In genomic region chr17:75810216-75810615, GRCh38 we compare ENCODE assay signal across 20 cellular contexts. TPM values are rescaled to one million over a fixed set of nuclear protein-coding genes. Genes with fewer than 3 reads are reported as not detected.
DNase-seq lines count a peak whose midpoint lies in the region; ATAC-seq, FAIRE-seq and TF ChIP-seq lines count a peak whose summit lies in the region.
"Had no signal": no experiment of that assay in that cellular context is flagged by ENCODE, and none has a peak within 500 bp of the region (broad histone marks: within the 10 kb centered on the region; RNA-seq: fewer than 3 reads in every experiment).

No MANE protein-coding gene starts in this region.

- H3K4me1 ChIP-seq in cardiac muscle cell (ENCODE audit: low read depth) (peaks cover 14% of the 10 kb centered on the region), esophagus muscularis mucosa (peaks cover 27 to 46% (median 32%) of the 10 kb centered on the region in 4 donors), gastrocnemius medialis (peaks cover 22 to 24% of the 10 kb centered on the region in 2 donors)

- DNase-seq in cardiac muscle cell (ENCODE audit: low read depth in 1 of 2, low spot score in 1 of 2) (no peak), left ventricle myocardium superior (no peak), esophagus muscularis mucosa (ENCODE audit: extremely low spot score) (no peak), gastrocnemius medialis (peak in 1 of 2 donors; percentile 24), GM03348 (ENCODE audit: low spot score) (no peak), frontal cortex (ENCODE audit: low spot score in 2 of 2) (no peak)
- DNase-seq in stimulated activated CD4-positive, alpha-beta T cell treated with anti-CD3 and anti-CD28 coated beads, Interleukin-12 subunit alpha, Interleukin-12 subunit beta, amount 100 ng/mL, for 4 hours = no peak
- DNase-seq: ACHN; activated CD4-positive, alpha-beta T cell treated with anti-CD3 and anti-CD28 coated beads, Interleukin-2, amount 10 ng/mL, durations not matched to agents 7 days and 5 days; activated CD8-positive, alpha-beta memory T cell treated with anti-CD3 and anti-CD28 coated beads, Interleukin-2, amount 50 U/mL, for 4 hours; activated effector memory CD4-positive, alpha-beta T cell treated with Interleukin-2 at 50 U/mL for 16 hours; erythroblast; GDM1; MG63; nucleus accumbens had no signal

- FAIRE-seq in frontal cortex (lab: Jason Lieb, UNC) = no peak
- FAIRE-seq: bronchial epithelial cell had no signal

- no peak overlapping the region for H3K4me3 ChIP-seq in cardiac muscle cell
- H3K4me3 ChIP-seq in esophagus muscularis mucosa = no peak overlapping the region
- no peak overlapping the region for H3K4me3 ChIP-seq in gastrocnemius medialis
- H3K4me3 ChIP-seq: dorsolateral prefrontal cortex, lung, MG63 had no signal

- peak overlapping the region; percentile 90 for H3K27ac ChIP-seq in cardiac muscle cell
- peak overlapping the region in 3 of 4 donors; percentile 65 to 68 (median 65) for H3K27ac ChIP-seq in esophagus muscularis mucosa (replicated peaks in 1 of 4)
- peak overlapping the region; percentile 79 to 91 (median 82) for H3K27ac ChIP-seq in gastrocnemius medialis
- H3K27ac ChIP-seq: C4-2B had no signal

- WGBS in esophagus muscularis mucosa = 94% methylated on average over 5 of the region's 5 CpGs

- H3K27me3 ChIP-seq in cardiac muscle cell (no peaks in the 10 kb centered on the region), esophagus muscularis mucosa (no peaks in the 10 kb centered on the region), gastrocnemius medialis (no peaks in the 10 kb centered on the region)
- H3K27me3 ChIP-seq: dorsolateral prefrontal cortex, MG63 had no signal

- TF ChIP-seq EP300 in esophagus muscularis mucosa (IDR thresholded peaks at IDR 0.05) = no peak

- H3K9me3 ChIP-seq in cardiac muscle cell (ENCODE audit: low read depth) = no peaks in the 10 kb centered on the region
- H3K9me3 ChIP-seq in esophagus muscularis mucosa = no peaks in the 10 kb centered on the region
- H3K9me3 ChIP-seq in gastrocnemius medialis = no peaks in the 10 kb centered on the region
- H3K9me3 ChIP-seq: MG63 had no signal

- TF ChIP-seq POLR2A in esophagus muscularis mucosa (IDR thresholded peaks at IDR 0.05; ENCODE audit: low read depth) = no peak
- TF ChIP-seq POLR2A in gastrocnemius medialis (IDR thresholded peaks at IDR 0.05) = no peak

- ATAC-seq in left ventricle myocardium superior (no peak), gastrocnemius medialis (no peak), GM21390 (IDR thresholded peaks at IDR 0.05; ENCODE audit: unreplicated experiment) (no peak)

- in situ Hi-C loops in gastrocnemius medialis (cut with MboI; ENCODE audit: low sequenced_read_pairs in 4 of 4) = no loop called here

- intact Hi-C loops in left ventricle myocardium superior (cut with micrococcal nuclease) (no loop called here), esophagus muscularis mucosa (cut with DNase I) (no loop called here), gastrocnemius medialis (cut with DNase I; ENCODE audit: low total_unique reads) (no loop called here)

- no peak for TF ChIP-seq CTCF in cardiac muscle cell (IDR thresholded peaks at IDR 0.05; ENCODE audit: low read depth, low read length)
- no peak for TF ChIP-seq CTCF in esophagus muscularis mucosa (IDR thresholded peaks at IDR 0.05)
- TF ChIP-seq CTCF in gastrocnemius medialis (IDR thresholded peaks at IDR 0.05 in 4 of 5, conservative IDR thresholded peaks at IDR 0.05 in 1 of 5) = no peak

- H3K36me3 ChIP-seq in cardiac muscle cell (peaks cover 39% of the 10 kb centered on the region), esophagus muscularis mucosa (peaks cover 26 to 62% (median 55%) of the 10 kb centered on the region in 4 donors), gastrocnemius medialis (peaks cover 0 to 46% of the 10 kb centered on the region in 2 donors)

RNA-seq across cellular contexts. Expression of gene UNK, which starts 25.6 kb away (rescaled TPM):
- total RNA-seq in cardiac muscle cell (34.2 and 37.8 TPM in 2 replicates), left ventricle myocardium superior (14.8 TPM), esophagus muscularis mucosa (10 to 100 TPM; 18.0 to 23.7 (median 20.0) TPM), gastrocnemius medialis (10 to 100 TPM; 10.4 to 19.2 (median 13.1) TPM), frontal cortex (21.2 TPM)
- polyA plus RNA-seq in cardiac muscle cell = 20.5 and 35.9 TPM in 2 replicates

RNA-seq across cellular contexts. Expression of gene UNC13D, which starts 34.0 kb away (rescaled TPM):
- total RNA-seq in cardiac muscle cell (4.6 and 14.8 TPM in 2 replicates), left ventricle myocardium superior (8.6 TPM), esophagus muscularis mucosa (1 to 10 TPM; 5.9 to 10.0 (median 9.0) TPM), gastrocnemius medialis (1 to 10 TPM; 1.3 to 9.4 (median 4.6) TPM), frontal cortex (0.41 TPM)
- polyA plus RNA-seq in cardiac muscle cell = 10.8 and 24.6 TPM in 2 replicates

RNA-seq across cellular contexts. Expression of gene WBP2, which starts 44.9 kb away (rescaled TPM):
- 61.3 and 75.6 TPM in 2 replicates for total RNA-seq in cardiac muscle cell
- polyA plus RNA-seq in cardiac muscle cell = 160 and 161 TPM in 2 replicates
- 152 TPM for total RNA-seq in left ventricle myocardium superior
- 10 to 100 TPM; 48.2 to 95.8 (median 85.2) TPM for total RNA-seq in esophagus muscularis mucosa
- 100 to 1,000 TPM; 129 to 259 (median 148) TPM for total RNA-seq in gastrocnemius medialis
- 22.0 TPM for total RNA-seq in frontal cortex

RNA-seq across cellular contexts. Expression of gene GALK1, which starts 45.2 kb away (rescaled TPM):
- 35.1 and 54.0 TPM in 2 replicates for total RNA-seq in cardiac muscle cell
- 42.4 and 74.4 TPM in 2 replicates for polyA plus RNA-seq in cardiac muscle cell
- total RNA-seq in left ventricle myocardium superior = 20.2 TPM
- total RNA-seq in esophagus muscularis mucosa = 10 to 100 TPM; 16.9 to 34.1 (median 24.4) TPM
- total RNA-seq in gastrocnemius medialis = 10 to 100 TPM in 2 of 4 donors, 1 to 10 TPM in 2; 8.7 to 18.3 (median 11.0) TPM
- total RNA-seq in frontal cortex = 13.5 TPM
